Comparison of ENCODE assay signal across 16 cellular contexts in genomic region chr9:98317134-98317857, GRCh38.
DNase-seq lines count a peak whose midpoint lies in the region; ATAC-seq and TF ChIP-seq lines count a peak whose summit lies in the region.
"Had no signal": no experiment of that assay in that cellular context is flagged by ENCODE, and none has a peak within 500 bp of the region (broad histone marks: within the 10 kb centered on the region; RNA-seq: fewer than 3 reads in every experiment).

No MANE protein-coding gene starts in this region.

- TF ChIP-seq CTCF in mucosa of descending colon (IDR thresholded peaks at IDR 0.05) = no peak

- H3K4me1 ChIP-seq in mucosa of descending colon (ENCODE audit: low read depth) = no peaks in the 10 kb centered on the region

- in situ Hi-C loops in Caki2 (cut with HindIII; ENCODE audit: low pct_unique_long_range_greater_than_20kb, low sequenced_read_pairs) = no loop called here

- H3K36me3 ChIP-seq in mucosa of descending colon (ENCODE audit: low read depth) = no peaks in the 10 kb centered on the region
- H3K36me3 ChIP-seq: BLaER1 treated with 17β-estradiol and CSF1 and Interleukin-3, amounts not matched to agents 10 nM and 100 nM; thoracic aorta had no signal

- intact Hi-C loops in mucosa of descending colon (cut with DNase I, micrococcal nuclease) = no loop called here

- ATAC-seq in mucosa of descending colon (no peak), GM21360 (IDR thresholded peaks at IDR 0.05; ENCODE audit: unreplicated experiment) (no peak)
- ATAC-seq: activated T-cell treated with anti-CD3 and anti-CD28 coated beads, Interleukin-2, amount 50 U/mL, for 4 hours; HepG2 had no signal

- H3K9me3 ChIP-seq in mucosa of descending colon = no peaks in the 10 kb centered on the region
- H3K9me3 ChIP-seq: BLaER1 treated with 17β-estradiol and CSF1 and Interleukin-3, amounts not matched to agents 10 nM and 100 nM; thoracic aorta had no signal

- H3K4me3 ChIP-seq in mucosa of descending colon = no peak overlapping the region
- H3K4me3 ChIP-seq: BLaER1 treated with 17β-estradiol and CSF1 and Interleukin-3, amounts not matched to agents 10 nM and 100 nM; thoracic aorta had no signal

- peak; percentile 60 for DNase-seq in Caki2 (ENCODE audit: low read depth)
- DNase-seq in NCI-H69 (lab: John Stamatoyannopoulos, UW) = peak; percentile 85
- peak; percentile 61 to 81 for DNase-seq in cerebellar nuclear complex (lab: John Stamatoyannopoulos, UW)
- peak; percentile 81 for DNase-seq in mesenteric fat pad (ENCODE audit: low spot score)
- no peak for DNase-seq in activated effector memory CD4-positive, alpha-beta T cell treated with anti-CD3 and anti-CD28 coated beads, Interleukin-2, amount 50 U/mL, for 16 hours
- DNase-seq in mucosa of descending colon = no peak
- no peak for DNase-seq in activated gamma-delta T cell (lab: John Stamatoyannopoulos, UW)
- DNase-seq: activated CD4-positive, alpha-beta T cell treated with anti-CD3 and anti-CD28 coated beads for 48 hours; activated T-cell treated with anti-CD3 and anti-CD28 coated beads, Interleukin-2, amount 50 U/mL, for 4 hours; amniotic stem cell; NCI-H1092; T-helper 1 cell had no signal

Comparison
In these comparisons a context has a peak if more than half of its experiments do, and no peak if none do; other contexts are left out.
1. DNase-seq: peak in Caki2 (single experiment), NCI-H69 (single experiment), cerebellar nuclear complex (2 of 2) and mesenteric fat pad (single experiment); none in activated effector memory CD4-positive, alpha-beta T cell treated with anti-CD3 and anti-CD28 coated beads, Interleukin-2, amount 50 U/mL, for 16 hours (single experiment), mucosa of descending colon (0 of 3) and activated gamma-delta T cell (single experiment).